ENCODE assay signal across 14 cellular contexts in genomic region chr7:12719978-12720377, GRCh38. TPM values are rescaled to one million over a fixed set of nuclear protein-coding genes. Genes with fewer than 3 reads are reported as not detected.
DNase-seq lines count a peak whose midpoint lies in the region; ATAC-seq and TF ChIP-seq lines count a peak whose summit lies in the region.
"Had no signal": no experiment of that assay in that cellular context is flagged by ENCODE, and none has a peak within 500 bp of the region (broad histone marks: within the 10 kb centered on the region; RNA-seq: fewer than 3 reads in every experiment).

No MANE protein-coding gene starts in this region.

- no peak overlapping the region for H3K4me2 ChIP-seq in mammary epithelial cell (ENCODE audit: insufficient read depth, low read depth, low read length)
- peak overlapping the region; percentile 51 for H3K4me2 ChIP-seq in osteoblast (ENCODE audit: insufficient read depth, low read length)

- ATAC-seq in GM18502 (IDR thresholded peaks at IDR 0.05; ENCODE audit: poor library complexity, unreplicated experiment): no peak
- ATAC-seq in HG02938 (IDR thresholded peaks at IDR 0.05; ENCODE audit: unreplicated experiment): no peak
- ATAC-seq: T-cell had no signal

- CTCF ChIA-PET in A673 (lab: Charles Lee): interaction anchor here (1.9 kb wide), 1 partner anchor 33 kb away, joined by 6 read pairs; the partner anchor contains the start of gene ARL4A
- CTCF ChIA-PET in mammary epithelial cell (lab: Charles Lee; ENCODE audit: low non-redundant PET): no interaction called here

- BruUV-seq in A673 (replicated peaks; lab: Mats Ljungman, UMichigan) (no TSS peak), mammary epithelial cell (replicated peaks; lab: Mats Ljungman, UMichigan) (no TSS peak)

- dilution Hi-C loops in mammary epithelial cell (cut with HindIII; ENCODE audit: low sequenced_read_pairs): no loop called here

- no peaks in the 10 kb centered on the region for H3K9me3 ChIP-seq in A673 (ENCODE audit: low read depth, low read length, poor library complexity, severe bottlenecking)
- no peaks in the 10 kb centered on the region for H3K9me3 ChIP-seq in mammary epithelial cell (replicated peaks; ENCODE audit: insufficient read depth, low read length)
- no peaks in the 10 kb centered on the region for H3K9me3 ChIP-seq in osteoblast (ENCODE audit: low read depth, low read length)

- no peak overlapping the region for H2AFZ ChIP-seq in mammary epithelial cell (ENCODE audit: low read depth, low read length)
- peak overlapping the region; percentile 43 for H2AFZ ChIP-seq in osteoblast (ENCODE audit: low read length)

- H3K79me2 ChIP-seq in mammary epithelial cell (ENCODE audit: insufficient read depth, low read length) (no peaks in the 10 kb centered on the region), osteoblast (ENCODE audit: insufficient read depth, low read length) (no peaks in the 10 kb centered on the region)

- DNase-seq in A673 (ENCODE audit: low spot score) (peak; percentile 88), NB4 (ENCODE audit: low read depth) (peak; percentile 79), mammary epithelial cell (no peak), osteoblast (ENCODE audit: insufficient read length, low spot score, missing footprints) (no peak), NCI-H82 (lab: John Stamatoyannopoulos, UW) (no peak), iPS-NIHi11 (ENCODE audit: low spot score) (no peak)
- DNase-seq: glutamatergic neuron, Kasumi-1, midbrain, T-cell had no signal

- 77% methylated on average over 6 of the region's 6 CpGs for WGBS in mammary epithelial cell (ENCODE audit: low coverage, missing lambda C conversion rate)

- TF ChIP-seq POLR2A in NB4 (IDR thresholded peaks at IDR 0.05; ENCODE audit: extremely low read depth, insufficient read length): no peak

- POLR2A ChIA-PET in A673 (lab: Charles Lee; ENCODE audit: low non-redundant PET): interaction anchor here (0.9 kb wide), 2 partner anchors 8 to 33 kb away, joined by 4 to 5 read pairs; partner anchors contain the start of gene ARL4A

- intact Hi-C loops in A673 (cut with micrococcal nuclease; ENCODE audit: unreplicated experiment) (no loop called here), mammary epithelial cell (cut with micrococcal nuclease) (no loop called here)

- peak overlapping the region; percentile 7 for H3K9ac ChIP-seq in mammary epithelial cell (ENCODE audit: insufficient read depth, low read length)

- no peak overlapping the region for H3K4me3 ChIP-seq in A673 (ENCODE audit: low read depth, low read length, poor library complexity, severe bottlenecking)
- peak overlapping the region; percentile 30 for H3K4me3 ChIP-seq in NB4 (ENCODE audit: low read depth, low read length)
- no peak overlapping the region for H3K4me3 ChIP-seq in mammary epithelial cell (replicated peaks in 1 of 3; ENCODE audit: insufficient read depth in 1 of 3, low read depth in 2 of 3, low read length in 3 of 3)
- no peak overlapping the region for H3K4me3 ChIP-seq in osteoblast (ENCODE audit: insufficient read depth, low read length)
- H3K4me3 ChIP-seq: cardiac muscle cell had no signal

- H3K4me1 ChIP-seq in A673 (ENCODE audit: insufficient read depth, low read length, poor library complexity, severe bottlenecking) (peaks cover 83% of the 10 kb centered on the region), mammary epithelial cell (ENCODE audit: insufficient read depth, low read length) (peaks cover 36% of the 10 kb centered on the region), osteoblast (ENCODE audit: insufficient read depth, low read length) (peaks cover 34% of the 10 kb centered on the region)

- H4K20me1 ChIP-seq in mammary epithelial cell (ENCODE audit: insufficient read depth, low read length) (no peaks in the 10 kb centered on the region), osteoblast (ENCODE audit: insufficient read depth, low read length) (no peaks in the 10 kb centered on the region)

- in situ Hi-C loops in mammary epithelial cell (cut with MboI; ENCODE audit: low sequenced_read_pairs in 2 of 2): no loop called here

- H3K36me3 ChIP-seq in A673 (ENCODE audit: insufficient read depth, low read length, poor library complexity, severe bottlenecking): no peaks in the 10 kb centered on the region
- no peaks in the 10 kb centered on the region for H3K36me3 ChIP-seq in mammary epithelial cell (ENCODE audit: insufficient read depth, low read length)
- H3K36me3 ChIP-seq in osteoblast (ENCODE audit: insufficient read depth, low read length): no peaks in the 10 kb centered on the region
- H3K36me3 ChIP-seq: cardiac muscle cell had no signal

- no peak for TF ChIP-seq CTCF in A673 (conservative IDR thresholded peaks at IDR 0.05; ENCODE audit: low read depth, low read length)
- no peak for TF ChIP-seq CTCF in NB4 (IDR thresholded peaks at IDR 0.05; ENCODE audit: low read depth, low read length)
- no peak for TF ChIP-seq CTCF in mammary epithelial cell (conservative IDR thresholded peaks at IDR 0.05 in 1 of 2, IDR thresholded peaks at IDR 0.05 in 1 of 2; ENCODE audit: extremely low read depth in 1 of 2, insufficient read depth in 1 of 2, low read depth in 1 of 2, low read length in 2 of 2)
- no peak for TF ChIP-seq CTCF in osteoblast (IDR thresholded peaks at IDR 0.05; ENCODE audit: extremely low read depth, low read depth, low read length)

- H3K27me3 ChIP-seq in A673 (replicated peaks; ENCODE audit: insufficient read depth, low read depth, low read length, poor library complexity) (no peaks in the 10 kb centered on the region), mammary epithelial cell (ENCODE audit: insufficient read depth, low read length) (no peaks in the 10 kb centered on the region), osteoblast (ENCODE audit: insufficient read depth, low read length) (no peaks in the 10 kb centered on the region)
- H3K27me3 ChIP-seq: cardiac muscle cell had no signal

- H3K27ac ChIP-seq in A673 (ENCODE audit: low read depth, low read length, poor library complexity, severe bottlenecking) (peak overlapping the region; percentile 75), mammary epithelial cell (ENCODE audit: insufficient read depth, low read depth, low read length) (peak overlapping the region; percentile 65), osteoblast (ENCODE audit: low read depth, low read length) (peak overlapping the region; percentile 79)
- H3K27ac ChIP-seq: C4-2B, cardiac muscle cell had no signal

RNA-seq across cellular contexts. Expression of gene ARL4A, which starts 32.5 kb away (rescaled TPM):
- 15.9 and 18.3 TPM in 2 replicates for total RNA-seq in A673 (2021)
- 10 to 100 TPM; 24.9 to 57.3 TPM for total RNA-seq in mammary epithelial cell
- 28.5 TPM for polyA plus RNA-seq in mammary epithelial cell
- polyA minus RNA-seq in mammary epithelial cell: 13.4 TPM
- total RNA-seq in osteoblast: 20.6 and 25.3 TPM in 2 replicates

Comparison
In these comparisons a context has a peak if more than half of its experiments do, and no peak if none do; other contexts are left out.
1. DNase-seq: peak in A673 (single experiment) and NB4 (single experiment); none in mammary epithelial cell (single experiment), osteoblast (single experiment), NCI-H82 (single experiment) and iPS-NIHi11 (single experiment).
2. Peak in every context shown above with its lines, with median percentiles within 50 percentile points of each other: H3K27ac ChIP-seq.